ENCODE assay signal across 8 cellular contexts in the genomic region with DNA sequence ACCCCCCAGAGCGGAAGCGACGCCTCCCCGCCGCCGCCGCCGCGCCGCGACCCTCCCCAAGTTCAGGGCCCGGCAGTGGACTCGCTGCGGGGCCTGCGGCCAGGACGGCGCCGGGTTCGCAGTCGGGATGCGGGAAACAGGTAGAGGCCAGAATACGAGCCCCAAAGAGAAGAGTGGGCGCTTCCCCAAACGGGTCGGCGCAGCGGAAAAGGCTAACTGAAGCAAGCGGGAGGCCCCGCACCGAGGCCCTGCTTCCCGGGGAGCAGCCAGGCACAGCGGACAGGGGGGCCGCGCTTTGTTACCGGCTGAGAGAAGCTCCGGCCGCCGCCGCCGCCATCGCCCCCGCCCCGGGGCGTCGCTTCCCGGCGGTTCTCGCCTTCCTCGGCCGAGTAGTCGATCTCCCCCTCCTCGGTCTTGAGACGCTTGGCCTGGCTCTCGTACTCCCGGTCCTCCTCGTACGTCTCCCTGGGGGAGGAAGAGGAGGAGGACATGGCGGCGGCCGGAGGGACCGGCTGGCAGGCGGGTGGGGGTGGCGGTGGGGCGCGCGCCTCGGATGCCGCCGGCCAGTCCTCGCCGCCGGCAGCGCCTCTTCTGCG. TPM values are rescaled to one million over a fixed set of nuclear protein-coding genes. Genes with fewer than 3 reads are reported as not detected.
DNase-seq lines count a peak whose midpoint lies in the region; ATAC-seq and TF ChIP-seq lines count a peak whose summit lies in the region.

No MANE protein-coding gene starts in this region.

- WGBS in liver = under 1% methylated on average over 74 of the region's 74 CpGs

- DNase-seq in NCI-H345 (lab: John Stamatoyannopoulos, UW) = peak; percentile 37
- no peak for DNase-seq in NCI-H345 treated with DMSO at 0.1 percent for 48 hours (lab: John Stamatoyannopoulos, UW; ENCODE audit: unreplicated experiment)
- DNase-seq in choroid plexus epithelial cell (ENCODE audit: low read depth) = no peak
- peak; percentile 19 for DNase-seq in stimulated activated CD8-positive, alpha-beta memory T cell treated with anti-CD3 and anti-CD28 coated beads, Interleukin-12 subunit alpha, Interleukin-12 subunit beta, amount 100 ng/mL, for 4 hours (ENCODE audit: low read depth)
- DNase-seq in kidney glomerular epithelial cell (lab: John Stamatoyannopoulos, UW) = no peak

- peak overlapping the region; percentile 46 to 56 for H3K9ac ChIP-seq in liver (ENCODE audit: low read depth in 1 of 2, low read length in 2 of 2)

- H3K4me1 ChIP-seq in liver (ENCODE audit: control insufficient read depth in 4 of 4, insufficient read depth in 4 of 4, low read length in 3 of 4) = peaks cover 4 to 17% (median 9%) of the 10 kb centered on the region in 4 donors

- TF ChIP-seq CTCF in choroid plexus epithelial cell (conservative IDR thresholded peaks at IDR 0.05; ENCODE audit: low read depth, low read length) = no peak
- no peak for TF ChIP-seq CTCF in liver (IDR thresholded peaks at IDR 0.05; ENCODE audit: low read depth, low read length, missing input control)

- H3K4me3 ChIP-seq in choroid plexus epithelial cell (ENCODE audit: low read depth, low read length) (peak overlapping the region; percentile 88), liver (ENCODE audit: low read depth in 1 of 3, low read length in 3 of 3) (peak overlapping the region; percentile 86 to 98 (median 87))

- no peaks in the 10 kb centered on the region for H3K27me3 ChIP-seq in liver (ENCODE audit: control insufficient read depth in 4 of 4, insufficient read depth in 4 of 4, low read length in 3 of 4)

- H3K27ac ChIP-seq in liver (ENCODE audit: low read depth in 1 of 2, low read length in 2 of 2) = peak overlapping the region; percentile 87 to 92

- H3K36me3 ChIP-seq in liver (ENCODE audit: control insufficient read depth in 4 of 4, insufficient read depth in 3 of 4, low read depth in 1 of 4, low read length in 3 of 4) = no peaks in the 10 kb centered on the region

- no peaks in the 10 kb centered on the region for H3K9me3 ChIP-seq in liver (ENCODE audit: control insufficient read depth in 4 of 4, low read length in 3 of 4)

- ATAC-seq in HG03432 (IDR thresholded peaks at IDR 0.05; ENCODE audit: unreplicated experiment) = peak; percentile 3
- peak; percentile 3 to 4 for ATAC-seq in activated CD4-positive, CD25-positive, alpha-beta regulatory T cell treated with anti-CD3 and anti-CD28 coated beads, Interleukin-2, amount 50 U/mL, for 24 hours

- no peak for TF ChIP-seq RAD21 in liver (IDR thresholded peaks at IDR 0.05)

TF ChIP-seq in liver, 16 proteins besides CTCF, POLR2A, EP300 and RAD21:
- no peak for TF ChIP-seq GABPA (IDR thresholded peaks at IDR 0.05 in 1 of 2, conservative IDR thresholded peaks at IDR 0.05 in 1 of 2)
- no peak for TF ChIP-seq SP1 (IDR thresholded peaks at IDR 0.05)
- TF ChIP-seq FOXA1 (IDR thresholded peaks at IDR 0.05) = no peak
- TF ChIP-seq TAF1 (conservative IDR thresholded peaks at IDR 0.05) = no peak
- no peak for TF ChIP-seq EGR1 (IDR thresholded peaks at IDR 0.05; ENCODE audit: low read depth in 2 of 2)
- TF ChIP-seq FOXA2 (IDR thresholded peaks at IDR 0.05) = no peak
- TF ChIP-seq HNF4G (IDR thresholded peaks at IDR 0.05) = no peak
- no peak for TF ChIP-seq HNF4A (conservative IDR thresholded peaks at IDR 0.05)
- TF ChIP-seq RXRA (IDR thresholded peaks at IDR 0.05) = no peak
- TF ChIP-seq, protein P1, sequence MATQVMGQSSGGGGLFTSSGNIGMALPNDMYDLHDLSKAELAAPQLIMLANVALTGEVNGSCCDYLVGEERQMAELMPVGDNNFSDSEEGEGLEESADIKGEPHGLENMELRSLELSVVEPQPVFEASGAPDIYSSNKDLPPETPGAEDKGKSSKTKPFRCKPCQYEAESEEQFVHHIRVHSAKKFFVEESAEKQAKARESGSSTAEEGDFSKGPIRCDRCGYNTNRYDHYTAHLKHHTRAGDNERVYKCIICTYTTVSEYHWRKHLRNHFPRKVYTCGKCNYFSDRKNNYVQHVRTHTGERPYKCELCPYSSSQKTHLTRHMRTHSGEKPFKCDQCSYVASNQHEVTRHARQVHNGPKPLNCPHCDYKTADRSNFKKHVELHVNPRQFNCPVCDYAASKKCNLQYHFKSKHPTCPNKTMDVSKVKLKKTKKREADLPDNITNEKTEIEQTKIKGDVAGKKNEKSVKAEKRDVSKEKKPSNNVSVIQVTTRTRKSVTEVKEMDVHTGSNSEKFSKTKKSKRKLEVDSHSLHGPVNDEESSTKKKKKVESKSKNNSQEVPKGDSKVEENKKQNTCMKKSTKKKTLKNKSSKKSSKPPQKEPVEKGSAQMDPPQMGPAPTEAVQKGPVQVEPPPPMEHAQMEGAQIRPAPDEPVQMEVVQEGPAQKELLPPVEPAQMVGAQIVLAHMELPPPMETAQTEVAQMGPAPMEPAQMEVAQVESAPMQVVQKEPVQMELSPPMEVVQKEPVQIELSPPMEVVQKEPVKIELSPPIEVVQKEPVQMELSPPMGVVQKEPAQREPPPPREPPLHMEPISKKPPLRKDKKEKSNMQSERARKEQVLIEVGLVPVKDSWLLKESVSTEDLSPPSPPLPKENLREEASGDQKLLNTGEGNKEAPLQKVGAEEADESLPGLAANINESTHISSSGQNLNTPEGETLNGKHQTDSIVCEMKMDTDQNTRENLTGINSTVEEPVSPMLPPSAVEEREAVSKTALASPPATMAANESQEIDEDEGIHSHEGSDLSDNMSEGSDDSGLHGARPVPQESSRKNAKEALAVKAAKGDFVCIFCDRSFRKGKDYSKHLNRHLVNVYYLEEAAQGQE (IDR thresholded peaks at IDR 0.05) = no peak
- no peak for TF ChIP-seq NR2F2 (IDR thresholded peaks at IDR 0.05)
- TF ChIP-seq, protein P2, sequence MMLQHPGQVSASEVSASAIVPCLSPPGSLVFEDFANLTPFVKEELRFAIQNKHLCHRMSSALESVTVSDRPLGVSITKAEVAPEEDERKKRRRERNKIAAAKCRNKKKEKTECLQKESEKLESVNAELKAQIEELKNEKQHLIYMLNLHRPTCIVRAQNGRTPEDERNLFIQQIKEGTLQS (IDR thresholded peaks at IDR 0.05) = no peak
- no peak for TF ChIP-seq JUND (IDR thresholded peaks at IDR 0.05)
- no peak for TF ChIP-seq YY1 (IDR thresholded peaks at IDR 0.05)
- TF ChIP-seq, protein P3, sequence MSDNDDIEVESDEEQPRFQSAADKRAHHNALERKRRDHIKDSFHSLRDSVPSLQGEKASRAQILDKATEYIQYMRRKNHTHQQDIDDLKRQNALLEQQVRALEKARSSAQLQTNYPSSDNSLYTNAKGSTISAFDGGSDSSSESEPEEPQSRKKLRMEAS (IDR thresholded peaks at IDR 0.05) = no peak
- TF ChIP-seq, protein P4, sequence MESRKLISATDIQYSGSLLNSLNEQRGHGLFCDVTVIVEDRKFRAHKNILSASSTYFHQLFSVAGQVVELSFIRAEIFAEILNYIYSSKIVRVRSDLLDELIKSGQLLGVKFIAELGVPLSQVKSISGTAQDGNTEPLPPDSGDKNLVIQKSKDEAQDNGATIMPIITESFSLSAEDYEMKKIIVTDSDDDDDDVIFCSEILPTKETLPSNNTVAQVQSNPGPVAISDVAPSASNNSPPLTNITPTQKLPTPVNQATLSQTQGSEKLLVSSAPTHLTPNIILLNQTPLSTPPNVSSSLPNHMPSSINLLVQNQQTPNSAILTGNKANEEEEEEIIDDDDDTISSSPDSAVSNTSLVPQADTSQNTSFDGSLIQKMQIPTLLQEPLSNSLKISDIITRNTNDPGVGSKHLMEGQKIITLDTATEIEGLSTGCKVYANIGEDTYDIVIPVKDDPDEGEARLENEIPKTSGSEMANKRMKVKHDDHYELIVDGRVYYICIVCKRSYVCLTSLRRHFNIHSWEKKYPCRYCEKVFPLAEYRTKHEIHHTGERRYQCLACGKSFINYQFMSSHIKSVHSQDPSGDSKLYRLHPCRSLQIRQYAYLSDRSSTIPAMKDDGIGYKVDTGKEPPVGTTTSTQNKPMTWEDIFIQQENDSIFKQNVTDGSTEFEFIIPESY (IDR thresholded peaks at IDR 0.05) = no peak

RNA-seq across cellular contexts. Expression of a gene that starts 0.5 kb away (rescaled TPM):
- 10 to 100 TPM; 18.2 to 18.3 TPM for total RNA-seq in liver
- 1 to 10 TPM; 7.7 to 8.0 TPM for polyA plus RNA-seq in liver

Comparison
In these comparisons a context has a peak if more than half of its experiments do, and no peak if none do; other contexts are left out.
1. DNase-seq: peak in NCI-H345 (single experiment) and stimulated activated CD8-positive, alpha-beta memory T cell treated with anti-CD3 and anti-CD28 coated beads, Interleukin-12 subunit alpha, Interleukin-12 subunit beta, amount 100 ng/mL, for 4 hours (single experiment); none in NCI-H345 treated with DMSO at 0.1 percent for 48 hours (single experiment), choroid plexus epithelial cell (single experiment) and kidney glomerular epithelial cell (single experiment).